ENCODE assay signal across 2 cellular contexts in genomic region chr6:43785220-43785752, GRCh38.
TF ChIP-seq lines count a peak whose summit lies in the region.

No MANE protein-coding gene starts in this region.

TF ChIP-seq in IMR-90, 13 proteins besides CTCF, POLR2A, EP300 and RAD21:
- no peak for TF ChIP-seq BHLHE40 (IDR thresholded peaks at IDR 0.05; ENCODE audit: low read depth, low read length)
- 0 out of 2 replicates have a peak, but pooled peaks have one; percentile 3 for TF ChIP-seq USF2 (IDR thresholded peaks at IDR 0.05; ENCODE audit: low read depth, low read length)

TF ChIP-seq in K562, 482 proteins besides CTCF, POLR2A, EP300 and RAD21 (continues in another document):
- TF ChIP-seq PPARD (CRISPR knock-in tag; IDR thresholded peaks at IDR 0.05) (no peak), MLLT1 (IDR thresholded peaks at IDR 0.05) (peak in 1 of 2 experiments; percentile 51; a peak in 1 of 4 replicates), CGGBP1 (CRISPR knock-in tag; IDR thresholded peaks at IDR 0.05) (no peak), TCF7 (IDR thresholded peaks at IDR 0.05; ENCODE audit: borderline replicate concordance) (no peak), GTF2E2 (tag; IDR thresholded peaks at IDR 0.05) (no peak), HDAC3 (IDR thresholded peaks at IDR 0.05; ENCODE audit: borderline replicate concordance, partially characterized antibody) (no peak), TBP (optimal IDR thresholded peaks at IDR 0.05; ENCODE audit: low read depth, low read length) (no peak), ZEB2 (IDR thresholded peaks at IDR 0.05) (peak; percentile 54), MXD1 (CRISPR knock-in tag; IDR thresholded peaks at IDR 0.05; ENCODE audit: borderline replicate concordance, poor library complexity, severe bottlenecking) (no peak), ELF2 (CRISPR knock-in tag; IDR thresholded peaks at IDR 0.05) (no peak), SUPT5H (IDR thresholded peaks at IDR 0.05) (peak; percentile 67; the same call in 1 of the 2 replicates), KLF13 (tag; IDR thresholded peaks at IDR 0.05; ENCODE audit: borderline replicate concordance, low read depth) (no peak), GABPB1 (CRISPR knock-in tag; IDR thresholded peaks at IDR 0.05) (no peak), EZH2 (IDR thresholded peaks at IDR 0.05; ENCODE audit: borderline replicate concordance, low read depth, low read length) (no peak), TCF3 (CRISPR knock-in tag; IDR thresholded peaks at IDR 0.05) (no peak), ILF3 (IDR thresholded peaks at IDR 0.05; ENCODE audit: borderline replicate concordance) (no peak), PATZ1 (CRISPR knock-in tag; IDR thresholded peaks at IDR 0.05; ENCODE audit: borderline replicate concordance) (no peak), THRB (CRISPR knock-in tag; conservative IDR thresholded peaks at IDR 0.05) (no peak), SAFB (IDR thresholded peaks at IDR 0.05; ENCODE audit: borderline replicate concordance, low read depth, low read length) (no peak), KDM4B (IDR thresholded peaks at IDR 0.05; ENCODE audit: borderline replicate concordance in 2 of 2, low read depth in 1 of 2) (no peak; a peak in 1 of 4 replicates), ZNF511 (CRISPR knock-in tag; IDR thresholded peaks at IDR 0.05) (no peak), SOX6 (IDR thresholded peaks at IDR 0.05) (peak; percentile 26; the same call in 1 of the 2 replicates), MAX (CRISPR knock-in tag; IDR thresholded peaks at IDR 0.05) (no peak), ZNF518B (CRISPR knock-in tag; IDR thresholded peaks at IDR 0.05) (no peak), ATF2 (CRISPR knock-in tag; IDR thresholded peaks at IDR 0.05) (no peak), RFX1 (IDR thresholded peaks at IDR 0.05) (no peak), ZNF41 (CRISPR knock-in tag; conservative IDR thresholded peaks at IDR 0.05) (no peak), ZBTB33 (CRISPR knock-in tag; IDR thresholded peaks at IDR 0.05) (peak; percentile 26; the same call in 1 of the 2 replicates), STAT6 (CRISPR knock-in tag; IDR thresholded peaks at IDR 0.05) (no peak), MTF1 (CRISPR knock-in tag; IDR thresholded peaks at IDR 0.05; ENCODE audit: borderline replicate concordance) (no peak), NCOA2 (IDR thresholded peaks at IDR 0.05; ENCODE audit: partially characterized antibody in 2 of 2) (no peak), ZNF584 (CRISPR knock-in tag; IDR thresholded peaks at IDR 0.05; ENCODE audit: low read depth) (no peak), RBM22 (IDR thresholded peaks at IDR 0.05; ENCODE audit: low read depth, low read length, poor library complexity, severe bottlenecking) (peak; percentile 82), ZNF217 (CRISPR knock-in tag; IDR thresholded peaks at IDR 0.05) (0 out of 2 replicates have a peak, but pooled peaks have one; percentile 30), ARID3A (IDR thresholded peaks at IDR 0.05; ENCODE audit: borderline replicate concordance, low read depth, low read length) (no peak), GTF2A2 (tag; IDR thresholded peaks at IDR 0.05) (no peak), STAG1 (CRISPR knock-in tag; IDR thresholded peaks at IDR 0.05; ENCODE audit: borderline replicate concordance) (0 out of 2 replicates have a peak, but pooled peaks have one; percentile 33), MYC (IDR thresholded peaks at IDR 0.05; ENCODE audit: low read depth, low read length) (no peak), MYC (CRISPR knock-in tag; IDR thresholded peaks at IDR 0.05; ENCODE audit: borderline replicate concordance, low read depth) (no peak), ETV6 (IDR thresholded peaks at IDR 0.05; ENCODE audit: borderline replicate concordance in 1 of 2, low read depth in 2 of 2, low read length in 1 of 2) (no peak), ETV6 (CRISPR knock-in tag; IDR thresholded peaks at IDR 0.05; ENCODE audit: borderline replicate concordance) (no peak), TFAP4 (CRISPR knock-in tag; IDR thresholded peaks at IDR 0.05; ENCODE audit: borderline replicate concordance) (no peak)
